ENCODE assay signal across 9 cellular contexts in the genomic region with DNA sequence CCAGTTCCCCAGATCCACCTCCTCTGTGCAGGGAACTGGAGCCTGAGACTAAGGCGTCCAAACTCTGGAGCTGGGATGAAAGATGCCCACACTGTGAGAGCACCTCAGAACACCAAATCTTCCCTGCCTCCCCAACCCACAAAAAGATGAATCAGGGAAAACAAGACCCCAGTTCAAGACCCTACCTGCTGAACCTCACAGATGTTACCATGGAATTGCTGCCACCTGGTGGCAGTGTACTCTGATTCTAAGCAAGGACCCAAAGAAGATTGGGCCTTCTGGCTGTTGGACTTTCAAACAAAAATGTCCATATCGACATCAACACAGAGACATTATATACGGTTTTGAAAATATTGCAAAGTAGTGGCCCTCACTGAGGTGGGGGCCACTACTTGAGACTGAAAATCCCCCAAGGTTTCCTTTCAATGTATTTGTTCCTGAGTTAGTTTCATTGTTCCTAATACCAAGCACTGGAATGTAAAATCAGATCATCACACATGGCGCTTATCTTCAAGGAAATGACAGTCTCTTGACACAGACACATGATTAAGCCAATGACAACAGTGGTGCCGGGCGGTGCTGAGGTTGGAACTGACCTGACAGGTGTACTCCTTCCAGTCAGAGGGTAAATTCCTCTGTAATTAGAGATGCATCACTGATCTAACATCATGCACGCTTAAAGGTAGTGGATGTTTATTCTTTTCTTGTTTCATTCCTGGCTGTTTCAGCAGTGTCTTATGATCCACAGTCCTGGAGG.
DNase-seq lines count a peak whose midpoint lies in the region; FAIRE-seq and TF ChIP-seq lines count a peak whose summit lies in the region.
"Had no signal": no experiment of that assay in that cellular context is flagged by ENCODE, and none has a peak within 500 bp of the region (broad histone marks: within the 10 kb centered on the region; RNA-seq: fewer than 3 reads in every experiment).

No MANE protein-coding gene starts in this region.

- H3K27ac ChIP-seq in osteoblast (ENCODE audit: low read depth, low read length) (no peak overlapping the region), kidney (ENCODE audit: low read depth in 2 of 2, low read length in 2 of 2) (no peak overlapping the region)

- no peaks in the 10 kb centered on the region for H3K36me3 Mint-ChIP-seq in chondrocyte (ENCODE audit: low read depth)
- H3K36me3 Mint-ChIP-seq: stimulated activated effector memory CD8-positive, alpha-beta T cell treated with anti-CD3 and anti-CD28 coated beads, Interleukin-12 subunit alpha, Interleukin-12 subunit beta, amount 100 ng/mL, for 72 hours had no signal

- TF ChIP-seq CTCF in chondrocyte (IDR thresholded peaks at IDR 0.05) (peak; percentile 70), osteoblast (IDR thresholded peaks at IDR 0.05; ENCODE audit: extremely low read depth, low read depth, low read length) (peak; percentile 45), kidney (IDR thresholded peaks at IDR 0.05; ENCODE audit: borderline replicate concordance, extremely low read depth, insufficient read depth) (no peak)

- no peak overlapping the region for H3K9ac ChIP-seq in kidney (ENCODE audit: low read length in 2 of 2)

- no peaks in the 10 kb centered on the region for H3K79me2 ChIP-seq in osteoblast (ENCODE audit: insufficient read depth, low read length)

- H3K9me3 Mint-ChIP-seq in chondrocyte (ENCODE audit: low read depth): no peaks in the 10 kb centered on the region
- H3K9me3 Mint-ChIP-seq: stimulated activated effector memory CD8-positive, alpha-beta T cell treated with anti-CD3 and anti-CD28 coated beads, Interleukin-12 subunit alpha, Interleukin-12 subunit beta, amount 100 ng/mL, for 72 hours had no signal

- no peaks in the 10 kb centered on the region for H3K4me1 Mint-ChIP-seq in chondrocyte (ENCODE audit: low read depth)
- H3K4me1 Mint-ChIP-seq: stimulated activated effector memory CD8-positive, alpha-beta T cell treated with anti-CD3 and anti-CD28 coated beads, Interleukin-12 subunit alpha, Interleukin-12 subunit beta, amount 100 ng/mL, for 72 hours had no signal

- H4K20me1 ChIP-seq in osteoblast (ENCODE audit: insufficient read depth, low read length): no peaks in the 10 kb centered on the region

- H3K4me2 ChIP-seq in osteoblast (ENCODE audit: insufficient read depth, low read length): no peak overlapping the region

- peaks cover 67% of the 10 kb centered on the region for H3K27me3 Mint-ChIP-seq in chondrocyte (ENCODE audit: low read depth)

- FAIRE-seq in kidney (lab: Jason Lieb, UNC): no peak

- no peaks in the 10 kb centered on the region for H3K4me1 ChIP-seq in osteoblast (ENCODE audit: insufficient read depth, low read length)
- no peaks in the 10 kb centered on the region for H3K4me1 ChIP-seq in kidney (ENCODE audit: control insufficient read depth in 1 of 2, insufficient read depth in 1 of 2, low read depth in 1 of 2, low read length in 2 of 2)

- peak; percentile 8 for DNase-seq in DMS53 (lab: John Stamatoyannopoulos, UW)
- DNase-seq in DMS53 treated with DMSO at 0.1 percent for 48 hours (lab: John Stamatoyannopoulos, UW; ENCODE audit: unreplicated experiment): no peak
- DNase-seq in Kasumi-1 (lab: John Stamatoyannopoulos, UW): peak; percentile 10 to 28
- DNase-seq in chondrocyte (ENCODE audit: low spot score): no peak
- no peak for DNase-seq in osteoblast (ENCODE audit: insufficient read length, low spot score, missing footprints)
- no peak for DNase-seq in T-helper 1 cell
- no peak for DNase-seq in kidney
- DNase-seq in MV-4-11 (lab: John Stamatoyannopoulos, UW): no peak

- peaks cover 4% of the 10 kb centered on the region for H3K27me3 ChIP-seq in osteoblast (ENCODE audit: insufficient read depth, low read length)

- intact Hi-C loops in kidney (cut with DNase I): no loop called here

- H3K4me3 Mint-ChIP-seq in chondrocyte (ENCODE audit: unreplicated experiment): no peak overlapping the region
- H3K4me3 Mint-ChIP-seq: stimulated activated effector memory CD8-positive, alpha-beta T cell treated with anti-CD3 and anti-CD28 coated beads, Interleukin-12 subunit alpha, Interleukin-12 subunit beta, amount 100 ng/mL, for 72 hours had no signal

- no peaks in the 10 kb centered on the region for H3K36me3 ChIP-seq in osteoblast (ENCODE audit: insufficient read depth, low read length)
- no peaks in the 10 kb centered on the region for H3K36me3 ChIP-seq in kidney (ENCODE audit: control insufficient read depth in 1 of 2, insufficient read depth in 2 of 2, low read length in 2 of 2)

- H2AFZ ChIP-seq in osteoblast (ENCODE audit: low read length): no peak overlapping the region

- H3K4me3 ChIP-seq in osteoblast (ENCODE audit: insufficient read depth, low read length) (no peak overlapping the region), kidney (ENCODE audit: low read length in 2 of 2) (no peak overlapping the region)

- no peaks in the 10 kb centered on the region for H3K9me3 ChIP-seq in osteoblast (ENCODE audit: low read depth, low read length)
- H3K9me3 ChIP-seq in kidney (ENCODE audit: control insufficient read depth in 1 of 2, low read length in 2 of 2): no peaks in the 10 kb centered on the region

- no peak overlapping the region for H3K27ac Mint-ChIP-seq in chondrocyte (ENCODE audit: unreplicated experiment)
- H3K27ac Mint-ChIP-seq: stimulated activated effector memory CD8-positive, alpha-beta T cell treated with anti-CD3 and anti-CD28 coated beads, Interleukin-12 subunit alpha, Interleukin-12 subunit beta, amount 100 ng/mL, for 72 hours had no signal

Comparison
In these comparisons a context has a peak if more than half of its experiments do, and no peak if none do; other contexts are left out.
1. DNase-seq: peak in DMS53 (single experiment) and Kasumi-1 (2 of 2); none in DMS53 treated with DMSO at 0.1 percent for 48 hours (single experiment), chondrocyte (single experiment), osteoblast (single experiment), T-helper 1 cell (0 of 5), kidney (single experiment) and MV-4-11 (single experiment).